In genomic region chr14:30996892-30997659, GRCh38 we compare ENCODE assay signal across 17 cellular contexts.
"Had no signal": no experiment of that assay in that cellular context is flagged by ENCODE, and none has a peak within 500 bp of the region (broad histone marks: within the 10 kb centered on the region; RNA-seq: fewer than 3 reads in every experiment).

No MANE protein-coding gene starts in this region.

- FAIRE-seq: urothelium cell line had no signal

- H3K4me3 Mint-ChIP-seq: activated B cell treated with CpG ODN at 0.5 μM for 24 hours; activated naive CD4-positive, alpha-beta T cell treated with anti-CD3 and anti-CD28 coated beads, Interleukin-2, amount 50 U/mL, for 24 hours; brain; effector memory CD8-positive, alpha-beta T cell; natural killer cell; T-helper 1 cell treated with Interleukin-12 subunit alpha and Interleukin-12 subunit beta and Interleukin-4 antibody, amounts not matched to agents 30 μg/mL and 1 μg/mL, for 36 hours had no signal

- H3K27me3 ChIP-seq: sigmoid colon, stomach had no signal

- H3K27ac ChIP-seq: sigmoid colon, stomach, thoracic aorta had no signal

- ATAC-seq: effector memory CD8-positive, alpha-beta T cell; left lobe of liver; natural killer cell had no signal

- H3K9me3 Mint-ChIP-seq: activated naive CD4-positive, alpha-beta T cell treated with anti-CD3 and anti-CD28 coated beads, Interleukin-2, amount 50 U/mL, for 24 hours; natural killer cell had no signal

- H3K27me3 Mint-ChIP-seq: activated B cell treated with CpG ODN at 0.5 μM for 24 hours; activated naive CD4-positive, alpha-beta T cell treated with anti-CD3 and anti-CD28 coated beads, Interleukin-2, amount 50 U/mL, for 24 hours; brain; effector memory CD8-positive, alpha-beta T cell had no signal

- H3K4me3 ChIP-seq: sigmoid colon, stomach, thoracic aorta had no signal

- H3K27ac Mint-ChIP-seq: activated B cell treated with CpG ODN at 0.5 μM for 24 hours; T-helper 1 cell treated with Interleukin-12 subunit alpha and Interleukin-12 subunit beta and Interleukin-4 antibody, amounts not matched to agents 30 μg/mL and 1 μg/mL, for 36 hours had no signal

- DNase-seq: activated B cell treated with CpG ODN at 0.5 μM for 24 hours; activated CD4-positive, alpha-beta T cell treated with anti-CD3 and anti-CD28 coated beads, Interleukin-2, amount 50 U/mL, for 1 hour; activated T-cell treated with anti-CD3 and anti-CD28 coated beads for 4 hours; amygdala; effector memory CD8-positive, alpha-beta T cell; islet precursor cell; natural killer cell; sigmoid colon; stimulated activated CD4-positive, alpha-beta T cell treated with anti-CD3 and anti-CD28 coated beads, Interleukin-12 subunit alpha, Interleukin-12 subunit beta, amount 100 ng/mL, for 4 hours; stimulated activated CD4-positive, alpha-beta T cell treated with anti-CD3 and anti-CD28 coated beads, Interleukin-2, amount 100 ng/mL, for 48 hours; stomach had no signal

- H3K36me3 ChIP-seq: sigmoid colon, thoracic aorta had no signal
